In the genomic region with DNA sequence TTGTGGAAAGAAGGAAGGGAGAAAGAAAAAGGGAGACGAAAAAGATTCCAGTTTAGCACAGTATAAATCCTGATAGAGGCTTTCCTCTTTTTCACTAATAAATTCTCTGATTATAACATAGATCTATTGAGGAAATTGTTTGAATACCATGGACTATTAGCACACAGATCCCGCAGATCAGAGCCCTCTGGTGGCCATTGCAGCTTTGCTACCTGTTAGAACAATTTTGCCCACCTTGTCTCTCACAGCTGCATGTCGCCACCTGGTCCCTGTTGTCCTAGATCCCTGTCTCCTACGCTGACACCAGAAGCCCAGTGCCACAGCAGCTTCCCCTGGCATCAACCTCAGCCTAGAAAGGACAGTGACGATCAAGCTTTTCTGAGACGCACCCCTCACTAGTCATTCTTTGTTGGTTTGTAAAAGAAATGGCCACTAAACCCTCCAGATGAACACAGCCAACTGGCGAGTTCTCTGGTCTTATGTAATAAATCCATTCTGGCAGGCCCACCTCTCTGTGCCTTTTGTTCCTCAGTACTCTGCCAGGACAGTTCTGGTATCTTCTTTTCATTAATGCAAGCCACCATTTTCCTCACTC, we compare ENCODE assay signal across 8 cellular contexts. TPM values are rescaled to one million over a fixed set of nuclear protein-coding genes. Genes with fewer than 3 reads are reported as not detected.
DNase-seq lines count a peak whose midpoint lies in the region; ATAC-seq and TF ChIP-seq lines count a peak whose summit lies in the region.

No MANE protein-coding gene starts in this region.

- no peak overlapping the region for H2AFZ ChIP-seq in neural progenitor cell (replicated peaks)

- peaks cover 2% of the 10 kb centered on the region for H3K27me3 Mint-ChIP-seq in neural progenitor cell (ENCODE audit: insufficient read depth, low read depth)
- peaks cover 25% of the 10 kb centered on the region for H3K27me3 Mint-ChIP-seq in activated T-cell treated with anti-CD3 and anti-CD28 coated beads, Interleukin-2, amount 50 U/mL, for 72 hours (ENCODE audit: low read depth)

- H3K27me3 ChIP-seq in neural progenitor cell = no peaks in the 10 kb centered on the region

- H3K4me2 ChIP-seq in neural progenitor cell = no peak overlapping the region

- no peak for ATAC-seq in activated T-cell treated with anti-CD3 and anti-CD28 coated beads, Interleukin-2, amount 50 U/mL, for 72 hours (replicated peaks in 1 of 2)

- peaks cover 7% of the 10 kb centered on the region for H3K4me1 ChIP-seq in neural progenitor cell

- H3K4me1 Mint-ChIP-seq in neural progenitor cell = no peaks in the 10 kb centered on the region
- no peaks in the 10 kb centered on the region for H3K4me1 Mint-ChIP-seq in activated T-cell treated with anti-CD3 and anti-CD28 coated beads, Interleukin-2, amount 50 U/mL, for 72 hours (ENCODE audit: low read depth)

- no peaks in the 10 kb centered on the region for H3K36me3 Mint-ChIP-seq in neural progenitor cell
- H3K36me3 Mint-ChIP-seq in activated T-cell treated with anti-CD3 and anti-CD28 coated beads, Interleukin-2, amount 50 U/mL, for 72 hours (ENCODE audit: insufficient read depth in 2 of 2) = no peaks in the 10 kb centered on the region

- H3K36me3 ChIP-seq in neural progenitor cell = no peaks in the 10 kb centered on the region

- no peak overlapping the region for H3K4me3 ChIP-seq in neural progenitor cell

- no peaks in the 10 kb centered on the region for H3K79me2 ChIP-seq in neural progenitor cell (ENCODE audit: low read depth)

- H4K20me1 ChIP-seq in neural progenitor cell (ENCODE audit: low read depth) = no peaks in the 10 kb centered on the region

- H3K4me3 Mint-ChIP-seq in neural progenitor cell = no peak overlapping the region
- H3K4me3 Mint-ChIP-seq in activated T-cell treated with anti-CD3 and anti-CD28 coated beads, Interleukin-2, amount 50 U/mL, for 72 hours = no peak overlapping the region

- DNase-seq in NCI-H510A treated with DMSO at 0.1 percent for 48 hours (lab: John Stamatoyannopoulos, UW) (peak; percentile 80), NCI-H510A (lab: John Stamatoyannopoulos, UW) (no peak), HuH-7.5 (ENCODE audit: low spot score) (peak; percentile 23), amniotic epithelial cell (ENCODE audit: low read depth) (peak; percentile 7), neural progenitor cell (ENCODE audit: low spot score) (peak; percentile 63), posterior vena cava (ENCODE audit: low spot score) (no peak), MV-4-11 (lab: John Stamatoyannopoulos, UW) (no peak)
- no peak for DNase-seq in activated T-cell treated with anti-CD3 and anti-CD28 coated beads, Interleukin-2, amount 50 U/mL, for 72 hours

- no peak overlapping the region for H3K9ac ChIP-seq in neural progenitor cell

- intact Hi-C loops in posterior vena cava (cut with DNase I) = no loop called here

- H3F3A ChIP-seq in neural progenitor cell (ENCODE audit: low read depth) = no peaks in the 10 kb centered on the region

- H3K27ac ChIP-seq in neural progenitor cell = no peak overlapping the region

- H3K9me3 ChIP-seq in neural progenitor cell (ENCODE audit: low read depth) = peaks cover 4% of the 10 kb centered on the region

- peak; percentile 74 for TF ChIP-seq CTCF in neural progenitor cell (IDR thresholded peaks at IDR 0.05)

- H3K9me3 Mint-ChIP-seq in neural progenitor cell = no peaks in the 10 kb centered on the region
- no peaks in the 10 kb centered on the region for H3K9me3 Mint-ChIP-seq in activated T-cell treated with anti-CD3 and anti-CD28 coated beads, Interleukin-2, amount 50 U/mL, for 72 hours

- H3K27ac Mint-ChIP-seq in neural progenitor cell = no peak overlapping the region
- H3K27ac Mint-ChIP-seq in activated T-cell treated with anti-CD3 and anti-CD28 coated beads, Interleukin-2, amount 50 U/mL, for 72 hours = no peak overlapping the region

RNA-seq across cellular contexts. Expression of gene GPHB5, which starts 9.9 kb away (rescaled TPM):
- total RNA-seq in neural progenitor cell (ENCODE audit: low replicate concordance) (not detected in 2 replicates), posterior vena cava (not detected)
- not detected for total RNA-seq in activated T-cell treated with anti-CD3 and anti-CD28 coated beads, Interleukin-2, amount 50 U/mL, for 72 hours

Comparison
In these comparisons a context has a peak if more than half of its experiments do, and no peak if none do; other contexts are left out.
1. DNase-seq: peak in NCI-H510A treated with DMSO at 0.1 percent for 48 hours (single experiment), HuH-7.5 (single experiment), amniotic epithelial cell (single experiment) and neural progenitor cell (single experiment); none in NCI-H510A (single experiment), activated T-cell treated with anti-CD3 and anti-CD28 coated beads, Interleukin-2, amount 50 U/mL, for 72 hours (0 of 2), posterior vena cava (single experiment) and MV-4-11 (single experiment).